16 cellular contexts compared by ENCODE assay signal in genomic region chr10:131909014-131909808, GRCh38. TPM values are rescaled to one million over a fixed set of nuclear protein-coding genes. Genes with fewer than 3 reads are reported as not detected.
A peak's percentile ranks its signal among the peaks of the same experiment; 100 is the strongest.
DNase-seq lines count a peak whose midpoint lies in the region; ATAC-seq, FAIRE-seq and TF ChIP-seq lines count a peak whose summit lies in the region.
"Had no signal": no experiment of that assay in that cellular context is flagged by ENCODE, and none has a peak within 500 bp of the region (broad histone marks: within the 10 kb centered on the region; RNA-seq: fewer than 3 reads in every experiment).

No MANE protein-coding gene starts in this region.

- no peak for TF ChIP-seq EP300 in A549 (IDR thresholded peaks at IDR 0.05)

- H3K4me1 ChIP-seq in A549, result peaks cover 54% of the 10 kb centered on the region
- peaks cover 64% of the 10 kb centered on the region for H3K4me1 ChIP-seq in CD4-positive, CD25-positive, alpha-beta regulatory T cell (ENCODE audit: control insufficient read depth, insufficient read depth, low read length, poor library complexity, severe bottlenecking)
- H3K4me1 ChIP-seq in BE2C, result no peaks in the 10 kb centered on the region
- peaks cover 78% of the 10 kb centered on the region for H3K4me1 ChIP-seq in vagina

- 79% methylated on average over 8 of the region's 8 CpGs for WGBS in A549 (ENCODE audit: missing lambda C conversion rate)

- TF ChIP-seq CTCF in A549 (IDR thresholded peaks at IDR 0.05) (no peak), BE2C (IDR thresholded peaks at IDR 0.05; ENCODE audit: low read depth, low read length) (no peak), vagina (IDR thresholded peaks at IDR 0.05) (no peak)
- TF ChIP-seq CTCF in activated CD8-positive, alpha-beta T cell treated with anti-CD3 and anti-CD28 coated beads for 36 hours (IDR thresholded peaks at IDR 0.05), result no peak

- no peak for TF ChIP-seq RAD21 in A549 (conservative IDR thresholded peaks at IDR 0.05 in 1 of 2, IDR thresholded peaks at IDR 0.05 in 1 of 2)

- TF ChIP-seq POLR2A in A549 (IDR thresholded peaks at IDR 0.05; ENCODE audit: low read length), result no peak
- TF ChIP-seq POLR2A in vagina (IDR thresholded peaks at IDR 0.05), result no peak

- H3K4me3 Mint-ChIP-seq in CD4-positive, CD25-positive, alpha-beta regulatory T cell, result peak overlapping the region in 3 of 4 donors; percentile 35 to 80 (median 56)
- H3K4me3 Mint-ChIP-seq in activated CD8-positive, alpha-beta T cell treated with anti-CD3 and anti-CD28 coated beads for 36 hours, result no peak overlapping the region
- H3K4me3 Mint-ChIP-seq: stimulated activated naive B cell treated with anti-CD40 and anti-IgM and Interleukin-4, amounts not matched to agents 10 μg/mL and 1 μg/mL and 100 μg/mL, for 72 hours had no signal

- FAIRE-seq in A549 (lab: Jason Lieb, UNC), result no peak
- FAIRE-seq: bronchial epithelial cell, H54, urothelium cell line had no signal

- ATAC-seq in A549 (peak; percentile 26 to 32; a peak in 2 of 6 replicates), left lobe of liver (peak; percentile 56)
- no peak for ATAC-seq in CD4-positive, CD25-positive, alpha-beta regulatory T cell (ENCODE audit: low read depth in 2 of 2)
- ATAC-seq in activated CD8-positive, alpha-beta T cell treated with anti-CD3 and anti-CD28 coated beads for 36 hours, result no peak
- ATAC-seq: stimulated activated naive B cell treated with anti-CD40 and anti-IgM and Interleukin-4, amounts not matched to agents 10 μg/mL and 1 μg/mL and 100 μg/mL, for 72 hours had no signal

- POLR2A ChIA-PET in A549 (lab: Yijun Ruan, JAX), result no interaction called here
- POLR2A ChIA-PET in activated CD8-positive, alpha-beta T cell treated with anti-CD3 and anti-CD28 coated beads for 36 hours (lab: Charles Lee), result interaction anchor here (0.9 to 2.3 kb wide), 2 partner anchors 9 to 382 kb away, joined by 3 to 8 read pairs; partner anchors contain the start of gene PPP2R2D

- H3K9me3 ChIP-seq in A549, result no peaks in the 10 kb centered on the region
- no peaks in the 10 kb centered on the region for H3K9me3 ChIP-seq in CD4-positive, CD25-positive, alpha-beta regulatory T cell (ENCODE audit: control insufficient read depth in 2 of 2, low read length in 2 of 2)
- H3K9me3 ChIP-seq in BE2C, result no peaks in the 10 kb centered on the region
- no peaks in the 10 kb centered on the region for H3K9me3 ChIP-seq in vagina

- CTCF ChIA-PET in A549 (lab: Yijun Ruan, JAX), result interaction anchor here (0.6 to 1.1 kb wide), 3 partner anchors 63 to 798 kb away, joined by 3 read pairs; no protein-coding TSS in a partner anchor
- CTCF ChIA-PET in activated CD8-positive, alpha-beta T cell treated with anti-CD3 and anti-CD28 coated beads for 36 hours (lab: Charles Lee), result no interaction called here

- peak overlapping the region; percentile 88 to 96 (median 94) for H3K27ac Mint-ChIP-seq in CD4-positive, CD25-positive, alpha-beta regulatory T cell
- peak overlapping the region; percentile 87 for H3K27ac Mint-ChIP-seq in activated CD8-positive, alpha-beta T cell treated with anti-CD3 and anti-CD28 coated beads for 36 hours
- H3K27ac Mint-ChIP-seq: stimulated activated naive B cell treated with anti-CD40 and anti-IgM and Interleukin-4, amounts not matched to agents 10 μg/mL and 1 μg/mL and 100 μg/mL, for 72 hours had no signal

- 0 out of 3 replicates have a peak overlapping the region, but pooled peaks have one; percentile 19 for H3K4me2 ChIP-seq in A549

- no peak overlapping the region for H3K4me3 ChIP-seq in A549
- H3K4me3 ChIP-seq in CD4-positive, CD25-positive, alpha-beta regulatory T cell (ENCODE audit: low read depth, low read length), result peak overlapping the region; percentile 42
- no peak overlapping the region for H3K4me3 ChIP-seq in BE2C (ENCODE audit: low read depth, low read length)
- H3K4me3 ChIP-seq in vagina, result no peak overlapping the region

- H3K36me3 ChIP-seq in CD4-positive, CD25-positive, alpha-beta regulatory T cell (ENCODE audit: control insufficient read depth, insufficient read depth, low read length), result peaks cover 38% of the 10 kb centered on the region
- peaks cover 21% of the 10 kb centered on the region for H3K36me3 ChIP-seq in BE2C
- H3K36me3 ChIP-seq in vagina, result peaks cover 0 to 5% of the 10 kb centered on the region in 2 donors

- no peaks in the 10 kb centered on the region for H3K27me3 ChIP-seq in CD4-positive, CD25-positive, alpha-beta regulatory T cell (ENCODE audit: control insufficient read depth, insufficient read depth, low read length)
- H3K27me3 ChIP-seq in BE2C (no peaks in the 10 kb centered on the region), vagina (no peaks in the 10 kb centered on the region)

- DNase-seq in A549 (ENCODE audit: low read depth in 1 of 2, low spot score in 1 of 2), result no peak
- DNase-seq in CD4-positive, CD25-positive, alpha-beta regulatory T cell, result no peak
- no peak for DNase-seq in activated CD8-positive, alpha-beta T cell treated with anti-CD3 and anti-CD28 coated beads for 36 hours
- DNase-seq in left lobe of liver (ENCODE audit: low spot score), result no peak
- no peak for DNase-seq in BE2C
- no peak for DNase-seq in vagina (ENCODE audit: extremely low spot score in 2 of 2)
- DNase-seq in NCI-H2227 treated with DMSO at 0.1 percent for 48 hours (lab: John Stamatoyannopoulos, UW), result no peak
- no peak for DNase-seq in NCI-H510A treated with DMSO at 0.1 percent for 48 hours (lab: John Stamatoyannopoulos, UW)
- DNase-seq: EL; NCI-H2171; SIG-M5; stimulated activated naive B cell treated with anti-CD40 and anti-IgM and Interleukin-4, amounts not matched to agents 10 μg/mL and 1 μg/mL and 100 μg/mL, for 72 hours; T1000 had no signal

- intact Hi-C loops in activated CD8-positive, alpha-beta T cell treated with anti-CD3 and anti-CD28 coated beads for 36 hours (cut with micrococcal nuclease), result no loop called here
- intact Hi-C loops in vagina (cut with DNase I), result loop anchor here (10.0 kb wide), 2 partner anchors 56 to 426 kb away; partner anchors contain the start of gene LRRC27

- peaks cover 31% of the 10 kb centered on the region for H3K36me3 Mint-ChIP-seq in CD4-positive, CD25-positive, alpha-beta regulatory T cell
- peaks cover 65% of the 10 kb centered on the region for H3K36me3 Mint-ChIP-seq in activated CD8-positive, alpha-beta T cell treated with anti-CD3 and anti-CD28 coated beads for 36 hours (ENCODE audit: low read depth)

- peaks cover 0 to 1% (median 0%) of the 10 kb centered on the region in 7 donors for H3K9me3 Mint-ChIP-seq in CD4-positive, CD25-positive, alpha-beta regulatory T cell
- H3K9me3 Mint-ChIP-seq in activated CD8-positive, alpha-beta T cell treated with anti-CD3 and anti-CD28 coated beads for 36 hours, result peaks cover 2% of the 10 kb centered on the region
- H3K9me3 Mint-ChIP-seq: stimulated activated naive B cell treated with anti-CD40 and anti-IgM and Interleukin-4, amounts not matched to agents 10 μg/mL and 1 μg/mL and 100 μg/mL, for 72 hours had no signal

- peaks cover 4% of the 10 kb centered on the region for H3K27me3 Mint-ChIP-seq in CD4-positive, CD25-positive, alpha-beta regulatory T cell
- H3K27me3 Mint-ChIP-seq in activated CD8-positive, alpha-beta T cell treated with anti-CD3 and anti-CD28 coated beads for 36 hours, result no peaks in the 10 kb centered on the region
- H3K27me3 Mint-ChIP-seq: stimulated activated naive B cell treated with anti-CD40 and anti-IgM and Interleukin-4, amounts not matched to agents 10 μg/mL and 1 μg/mL and 100 μg/mL, for 72 hours had no signal

- peaks cover 33 to 92% (median 67%) of the 10 kb centered on the region in 4 donors for H3K4me1 Mint-ChIP-seq in CD4-positive, CD25-positive, alpha-beta regulatory T cell
- peaks cover 81% of the 10 kb centered on the region for H3K4me1 Mint-ChIP-seq in activated CD8-positive, alpha-beta T cell treated with anti-CD3 and anti-CD28 coated beads for 36 hours (ENCODE audit: low read depth)

- H3K27ac ChIP-seq in A549, result no peak overlapping the region
- H3K27ac ChIP-seq in CD4-positive, CD25-positive, alpha-beta regulatory T cell (ENCODE audit: insufficient read depth, low read length, poor library complexity, severe bottlenecking), result peak overlapping the region; percentile 43
- H3K27ac ChIP-seq in vagina, result no peak overlapping the region

TF ChIP-seq in A549, 52 proteins besides CTCF, POLR2A, EP300 and RAD21 (continues in another document):
- TF ChIP-seq POLR2AphosphoS2 (conservative IDR thresholded peaks at IDR 0.05; ENCODE audit: low read length) (no peak), EHMT2 (IDR thresholded peaks at IDR 0.05; ENCODE audit: low read depth) (no peak), ZNF302 (CRISPR knock-in tag; IDR thresholded peaks at IDR 0.05) (no peak), ESRRA (IDR thresholded peaks at IDR 0.05; ENCODE audit: borderline replicate concordance, low read length) (no peak), ATOH8 (CRISPR knock-in tag; IDR thresholded peaks at IDR 0.05; ENCODE audit: low read depth) (no peak)

RNA-seq across cellular contexts. Expression of gene PPP2R2D, which starts 8.4 kb away (rescaled TPM):
- polyA plus RNA-seq in A549 (2011; rRNA removed), result 31.1 and 36.0 TPM in 2 replicates
- 28.4 and 29.8 TPM in 2 replicates for polyA plus RNA-seq in A549 (2012; cell fraction: cytosol; rRNA removed)
- polyA plus RNA-seq in A549 (2012; cell fraction: nucleus; rRNA removed), result 32.4 and 39.2 TPM in 2 replicates
- polyA plus RNA-seq in A549 (2017; fragmentation: RNase III; extraction: RNeasy Plus Mini Kit Qiagen cat#74134 plus additional on column Dnase treatment), result 23.1 to 23.9 TPM (median 23.3 TPM) in 3 replicates
- polyA minus RNA-seq in A549 (2011; rRNA and poly(A)+ RNA removed), result 37.4 and 43.9 TPM in 2 replicates
- total RNA-seq in CD4-positive, CD25-positive, alpha-beta regulatory T cell, result 41.8 TPM
- 10 to 100 TPM; 23.8 to 48.1 (median 25.6) TPM for polyA plus RNA-seq in CD4-positive, CD25-positive, alpha-beta regulatory T cell
- 10 to 100 TPM; 31.6 to 32.3 TPM for total RNA-seq in activated CD8-positive, alpha-beta T cell treated with anti-CD3 and anti-CD28 coated beads for 36 hours
- 15.4 TPM for total RNA-seq in left lobe of liver
- polyA plus RNA-seq in BE2C (2012; ENCODE audit: insufficient read depth, insufficient read length, low read depth), result 59.9 TPM
- 49.4 TPM for total RNA-seq in vagina

Comparison
In these comparisons a context has a peak if more than half of its experiments do, and no peak if none do; other contexts are left out.
1. ATAC-seq: peak in A549 (2 of 2) and left lobe of liver (single experiment); none in CD4-positive, CD25-positive, alpha-beta regulatory T cell (0 of 2) and activated CD8-positive, alpha-beta T cell treated with anti-CD3 and anti-CD28 coated beads for 36 hours (single experiment).